Comparison of ENCODE assay signal across 19 cellular contexts in the genomic region with DNA sequence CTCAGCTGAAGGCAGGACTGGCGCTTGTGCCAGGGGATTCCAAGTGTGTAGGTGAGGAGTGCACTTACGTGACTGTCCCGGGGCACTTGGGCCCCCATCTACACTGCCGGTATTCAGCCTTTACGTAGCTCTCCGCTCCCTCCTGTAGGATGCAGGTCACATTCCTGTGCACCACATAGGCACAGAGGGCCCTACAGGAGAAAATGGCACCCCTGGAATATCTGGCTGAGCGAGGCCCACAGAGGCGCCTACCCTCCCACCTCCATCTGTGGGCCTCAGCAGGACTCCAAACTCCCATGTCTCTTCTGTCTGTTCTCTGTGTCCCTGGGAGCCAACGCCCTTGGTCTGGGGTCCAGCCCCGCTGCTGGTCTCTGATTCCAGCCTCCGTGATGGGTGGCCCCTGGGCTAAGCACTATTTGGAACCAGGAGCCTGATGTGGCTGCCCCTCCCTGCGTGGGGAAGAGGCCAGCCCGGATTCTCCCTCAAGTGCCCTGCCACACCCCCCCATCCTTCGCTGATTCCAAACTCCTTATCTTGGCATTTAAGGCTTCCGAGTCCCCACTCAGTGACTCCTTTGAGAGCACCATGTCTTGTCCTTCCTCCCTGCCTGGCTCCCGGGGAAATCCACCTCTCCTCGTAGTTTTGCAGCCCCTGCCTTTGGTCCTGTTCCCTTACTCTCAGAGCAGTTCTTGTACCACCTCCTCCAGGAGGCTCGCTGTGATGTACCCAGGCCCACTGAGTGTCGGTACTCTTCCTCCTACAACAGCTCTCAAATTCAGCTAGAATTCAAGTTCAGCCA. TPM values are rescaled to one million over a fixed set of nuclear protein-coding genes. Genes with fewer than 3 reads are reported as not detected.
DNase-seq lines count a peak whose midpoint lies in the region; ATAC-seq, FAIRE-seq and TF ChIP-seq lines count a peak whose summit lies in the region.
"Had no signal": no experiment of that assay in that cellular context is flagged by ENCODE, and none has a peak within 500 bp of the region (broad histone marks: within the 10 kb centered on the region; RNA-seq: fewer than 3 reads in every experiment).

No MANE protein-coding gene starts in this region.

- H3K79me2 ChIP-seq in HepG2 (ENCODE audit: insufficient read depth, low read length) (no peaks in the 10 kb centered on the region), osteoblast (ENCODE audit: insufficient read depth, low read length) (no peaks in the 10 kb centered on the region)

- 66% methylated on average over 19 of the region's 19 CpGs for WGBS in HepG2 (ENCODE audit: low lambda C conversion rate)
- WGBS in right lobe of liver (ENCODE audit: insufficient coverage, low coverage, low lambda C conversion rate, missing lambda C conversion rate), result 66% methylated on average over 8 of the region's 19 CpGs

- H3K4me1 ChIP-seq in HepG2 (ENCODE audit: insufficient read depth, low read length) (peaks cover 14% of the 10 kb centered on the region), right lobe of liver (peaks cover 0 to 5% (median 0%) of the 10 kb centered on the region in 4 donors), osteoblast (ENCODE audit: insufficient read depth, low read length) (no peaks in the 10 kb centered on the region)

- TF ChIP-seq RAD21 in HepG2 (CRISPR knock-in tag; IDR thresholded peaks at IDR 0.05), result no peak

- H3K9me3 ChIP-seq in HepG2 (ENCODE audit: low read length) (no peaks in the 10 kb centered on the region), right lobe of liver (no peaks in the 10 kb centered on the region), osteoblast (ENCODE audit: low read depth, low read length) (no peaks in the 10 kb centered on the region)
- H3K9me3 ChIP-seq: ovary, SJSA1 had no signal

- DNase-seq in HepG2 (ENCODE audit: low spot score), result no peak
- no peak for DNase-seq in right lobe of liver
- DNase-seq in dorsolateral prefrontal cortex, result no peak
- DNase-seq in osteoblast (ENCODE audit: insufficient read length, low spot score, missing footprints), result peak; percentile 74
- DNase-seq in NCI-H2171 treated with DMSO at 0.1 percent for 48 hours (lab: John Stamatoyannopoulos, UW), result no peak
- DNase-seq in stimulated activated CD4-positive, alpha-beta T cell treated with anti-CD3 and anti-CD28 coated beads, Interleukin-15, amount 100 ng/mL, for 24 hours, result no peak
- DNase-seq in NCI-H1105 treated with DMSO at 0.1 percent for 48 hours (lab: John Stamatoyannopoulos, UW), result no peak
- DNase-seq: activated CD4-positive, alpha-beta T cell treated with anti-CD3 and anti-CD28 coated beads, Interleukin-2, amount 10 ng/mL, durations not matched to agents 7 days and 5 days; activated naive CD4-positive, alpha-beta T cell treated with Interleukin-2 at 50 U/mL for 16 hours; brain microvascular endothelial cell; GOT3; NCI-H1930; stimulated activated naive CD8-positive, alpha-beta T cell treated with anti-CD3 and anti-CD28 coated beads, Interleukin-15, Interleukin-2, amounts not matched to agents 100 U/mL and 50 U/mL, for 24 hours had no signal

- H3K27me3 ChIP-seq in HepG2 (ENCODE audit: control insufficient read depth in 1 of 2, insufficient read depth in 2 of 2, low read length in 2 of 2) (peaks cover 26 to 44% of the 10 kb centered on the region in 2 experiments), right lobe of liver (no peaks in the 10 kb centered on the region), dorsolateral prefrontal cortex (peaks cover 0 to 32% (median 9%) of the 10 kb centered on the region in 45 donors), osteoblast (ENCODE audit: insufficient read depth, low read length) (peaks cover 39% of the 10 kb centered on the region)
- H3K27me3 ChIP-seq: ovary had no signal

- no peak for TF ChIP-seq CTCF in HepG2 (CRISPR knock-in tag; IDR thresholded peaks at IDR 0.05)
- no peak for TF ChIP-seq CTCF in right lobe of liver (IDR thresholded peaks at IDR 0.05)
- TF ChIP-seq CTCF in dorsolateral prefrontal cortex (IDR thresholded peaks at IDR 0.05 in 54 of 56, conservative IDR thresholded peaks at IDR 0.05 in 2 of 56; ENCODE audit: low read depth in 1 of 56, partially characterized antibody in 56 of 56), result no peak
- no peak for TF ChIP-seq CTCF in osteoblast (IDR thresholded peaks at IDR 0.05; ENCODE audit: extremely low read depth, low read depth, low read length)

- TF ChIP-seq POLR2A in HepG2 (IDR thresholded peaks at IDR 0.05; ENCODE audit: insufficient read depth in 1 of 2, low read depth in 2 of 2, low read length in 2 of 2), result no peak
- TF ChIP-seq POLR2A in right lobe of liver (IDR thresholded peaks at IDR 0.05), result no peak

- H3K4me2 ChIP-seq in HepG2 (ENCODE audit: low read depth, low read length) (peak overlapping the region; percentile 80), osteoblast (ENCODE audit: insufficient read depth, low read length) (no peak overlapping the region)

- H3K36me3 ChIP-seq in HepG2 (replicated peaks in 1 of 2; ENCODE audit: control insufficient read depth in 1 of 2, insufficient read depth in 2 of 2, low read length in 2 of 2) (no peaks in the 10 kb centered on the region), right lobe of liver (no peaks in the 10 kb centered on the region), osteoblast (ENCODE audit: insufficient read depth, low read length) (no peaks in the 10 kb centered on the region)
- H3K36me3 ChIP-seq: brain microvascular endothelial cell, ovary, SJSA1 had no signal

- intact Hi-C loops in HepG2 (cut with micrococcal nuclease; ENCODE audit: unreplicated experiment), result no loop called here
- intact Hi-C loops in right lobe of liver (cut with DNase I), result loop anchor here in 1 of 2 donors (5.0 kb wide), 1 partner anchor 42 kb away; no protein-coding TSS in a partner anchor
- intact Hi-C loops in dorsolateral prefrontal cortex (cut with DNase I), result no loop called here

- TF ChIP-seq EP300 in HepG2 (IDR thresholded peaks at IDR 0.05; ENCODE audit: low read depth in 2 of 2, low read length in 2 of 2), result no peak
- no peak for TF ChIP-seq EP300 in HepG2 (CRISPR knock-in tag; IDR thresholded peaks at IDR 0.05; ENCODE audit: borderline replicate concordance)

- no TSS peak for BruUV-seq in HepG2 (replicated peaks; lab: Mats Ljungman, UMichigan)

- H2AFZ ChIP-seq in HepG2 (ENCODE audit: low read length) (no peak overlapping the region), osteoblast (ENCODE audit: low read length) (no peak overlapping the region)

- POLR2A ChIA-PET in HepG2 (lab: Yijun Ruan, JAX), result no interaction called here

- H3K4me3 ChIP-seq in HepG2 (replicated peaks in 1 of 3; ENCODE audit: insufficient read depth in 1 of 3, low read depth in 2 of 3, low read length in 3 of 3) (no peak overlapping the region), right lobe of liver (no peak overlapping the region), dorsolateral prefrontal cortex (peak overlapping the region in 33 of 59 donors; percentile 27 to 64 (median 48)), osteoblast (ENCODE audit: insufficient read depth, low read length) (no peak overlapping the region)
- H3K4me3 ChIP-seq: GM12878, SJSA1 had no signal

- no peak overlapping the region for H3K9ac ChIP-seq in HepG2 (ENCODE audit: insufficient read depth, low read depth, low read length)

- H4K20me1 ChIP-seq in HepG2 (ENCODE audit: insufficient read depth, low read length) (no peaks in the 10 kb centered on the region), osteoblast (ENCODE audit: insufficient read depth, low read length) (no peaks in the 10 kb centered on the region)

- H3K27ac ChIP-seq in HepG2 (ENCODE audit: extremely low read length, insufficient read depth, low read length) (no peak overlapping the region), right lobe of liver (no peak overlapping the region), dorsolateral prefrontal cortex (peak overlapping the region in 1 of 59 donors; percentile 56), osteoblast (ENCODE audit: low read depth, low read length) (no peak overlapping the region)
- H3K27ac ChIP-seq: brain microvascular endothelial cell, SJSA1 had no signal

- in situ Hi-C loops in HepG2 (cut with HindIII; ENCODE audit: extremely low pct_ligation_motif_present, low pct_unique_long_range_greater_than_20kb), result no loop called here

- no peak for ATAC-seq in HepG2
- ATAC-seq in right lobe of liver, result no peak
- no peak for ATAC-seq in GM18511 (IDR thresholded peaks at IDR 0.05; ENCODE audit: unreplicated experiment)
- ATAC-seq: GM12878; stimulated activated naive CD8-positive, alpha-beta T cell treated with anti-CD3 and anti-CD28 coated beads, Interleukin-15, Interleukin-2, amounts not matched to agents 100 U/mL and 50 U/mL, for 24 hours had no signal

- CTCF ChIA-PET in HepG2 (lab: Yijun Ruan, JAX; ENCODE audit: low intra/inter-chr PET ratio, low total read pairs), result no interaction called here

- FAIRE-seq in HepG2 (lab: Jason Lieb, UNC), result no peak
- FAIRE-seq: GM12878, urothelium cell line had no signal

RNA-seq across cellular contexts. Expression of gene EMILIN3, which starts 1.5 kb away (rescaled TPM):
- total RNA-seq in HepG2 (2016; rRNA removed; fragmentation: Illumina TruSeq; extraction: Trizol) (0.14 and 0.29 TPM in 2 replicates), right lobe of liver (under 1 TPM in 3 of 6 experiments, not detected in 3; 0.07 to 0.09 (median 0.07) TPM), dorsolateral prefrontal cortex (10 to 100 TPM in 12 of 120 experiments, 1 to 10 TPM in 108; 2.0 to 16.0 (median 6.1) TPM), osteoblast (not detected in 2 replicates)
- 0.10 TPM in 1 of 2 replicates, not detected in the other for total RNA-seq in HepG2 (2016; cell fraction: cytosol; rRNA removed; fragmentation: Illumina TruSeq; extraction: Trizol; ENCODE audit: low read depth)
- total RNA-seq in HepG2 (2016; cell fraction: insoluble cytoplasmic fraction; rRNA removed; fragmentation: Illumina TruSeq; extraction: Trizol), result 0.16 and 0.28 TPM in 2 replicates
- total RNA-seq in HepG2 (2016; cell fraction: membrane; rRNA removed; fragmentation: Illumina TruSeq; extraction: Trizol), result 0.09 and 0.10 TPM in 2 replicates
- 0.16 TPM in 2 replicates for total RNA-seq in HepG2 (2016; cell fraction: nucleus; rRNA removed; fragmentation: Illumina TruSeq; extraction: Trizol)
- polyA plus RNA-seq in HepG2 (2011; rRNA removed), result 0.25 and 0.27 TPM in 2 replicates
- polyA plus RNA-seq in HepG2 (2011; cell fraction: cytosol; rRNA removed), result 0.23 and 0.36 TPM in 2 replicates
- polyA plus RNA-seq in HepG2 (2011; cell fraction: nucleus; rRNA removed), result 0.29 and 0.35 TPM in 2 replicates
- 0.50 and 0.56 TPM in 2 replicates for polyA plus RNA-seq in HepG2 (2012)
- not detected in 2 replicates for polyA plus RNA-seq in HepG2 (2016; cell fraction: cytosol; fragmentation: Illumina TruSeq; extraction: Trizol; ENCODE audit: low read depth)
- polyA plus RNA-seq in HepG2 (2016; cell fraction: insoluble cytoplasmic fraction; fragmentation: Illumina TruSeq; extraction: Trizol; ENCODE audit: low read depth), result 0.10 and 0.19 TPM in 2 replicates
- polyA plus RNA-seq in HepG2 (2016; cell fraction: membrane; fragmentation: Illumina TruSeq; extraction: Trizol; ENCODE audit: low read depth), result 0.05 and 0.09 TPM in 2 replicates
- polyA plus RNA-seq in HepG2 (2016; cell fraction: nucleus; fragmentation: Illumina TruSeq; extraction: Trizol; ENCODE audit: insufficient read depth, low read depth), result 0.38 and 0.41 TPM in 2 replicates
- 0.05 and 1.5 TPM in 2 replicates for polyA minus RNA-seq in HepG2 (2011; rRNA and poly(A)+ RNA removed; ENCODE audit: low replicate concordance)
- polyA minus RNA-seq in HepG2 (2011; cell fraction: cytosol; rRNA and poly(A)+ RNA removed), result 0.18 and 0.20 TPM in 2 replicates
- polyA minus RNA-seq in HepG2 (2011; cell fraction: nucleus; rRNA and poly(A)+ RNA removed), result 0.13 TPM in 1 of 2 replicates, not detected in the other
- total RNA-seq: activated CD4-positive, alpha-beta T cell treated with anti-CD3 and anti-CD28 coated beads, Interleukin-2, amount 10 ng/mL, durations not matched to agents 7 days and 5 days; GM12878; OCI-LY7; SJSA1 had no signal
- polyA plus RNA-seq: GM12878 had no signal

RNA-seq across cellular contexts. Expression of gene LPIN3, which starts 24.5 kb away (rescaled TPM):
- total RNA-seq in HepG2 (2016; rRNA removed; fragmentation: Illumina TruSeq; extraction: Trizol) (3.5 and 14.2 TPM in 2 replicates), right lobe of liver (10 to 100 TPM in 5 of 6 experiments, 1 to 10 TPM in 1; 8.4 to 44.7 (median 23.4) TPM), dorsolateral prefrontal cortex (10 to 100 TPM in 7 of 120 experiments, 1 to 10 TPM in 112, under 1 TPM in 1; 0.87 to 11.8 (median 4.5) TPM), osteoblast (9.0 and 10.3 TPM in 2 replicates)
- total RNA-seq in HepG2 (2016; cell fraction: cytosol; rRNA removed; fragmentation: Illumina TruSeq; extraction: Trizol; ENCODE audit: low read depth), result 1.1 and 1.2 TPM in 2 replicates
- total RNA-seq in HepG2 (2016; cell fraction: insoluble cytoplasmic fraction; rRNA removed; fragmentation: Illumina TruSeq; extraction: Trizol), result 2.8 and 12.1 TPM in 2 replicates
- 1.00 and 1.4 TPM in 2 replicates for total RNA-seq in HepG2 (2016; cell fraction: membrane; rRNA removed; fragmentation: Illumina TruSeq; extraction: Trizol)
- total RNA-seq in HepG2 (2016; cell fraction: nucleus; rRNA removed; fragmentation: Illumina TruSeq; extraction: Trizol), result 17.9 and 18.2 TPM in 2 replicates
- 28.6 and 43.6 TPM in 2 replicates for polyA plus RNA-seq in HepG2 (2011; rRNA removed)
- polyA plus RNA-seq in HepG2 (2011; cell fraction: cytosol; rRNA removed), result 3.2 and 4.6 TPM in 2 replicates
- polyA plus RNA-seq in HepG2 (2011; cell fraction: nucleus; rRNA removed), result 337 and 399 TPM in 2 replicates
- polyA plus RNA-seq in HepG2 (2012), result 15.0 and 15.8 TPM in 2 replicates
- polyA plus RNA-seq in HepG2 (2016; cell fraction: cytosol; fragmentation: Illumina TruSeq; extraction: Trizol; ENCODE audit: low read depth), result 0.34 and 0.35 TPM in 2 replicates
- 1.9 and 3.7 TPM in 2 replicates for polyA plus RNA-seq in HepG2 (2016; cell fraction: insoluble cytoplasmic fraction; fragmentation: Illumina TruSeq; extraction: Trizol; ENCODE audit: low read depth)
- 0.42 and 0.58 TPM in 2 replicates for polyA plus RNA-seq in HepG2 (2016; cell fraction: membrane; fragmentation: Illumina TruSeq; extraction: Trizol; ENCODE audit: low read depth)
- 71.3 and 85.0 TPM in 2 replicates for polyA plus RNA-seq in HepG2 (2016; cell fraction: nucleus; fragmentation: Illumina TruSeq; extraction: Trizol; ENCODE audit: insufficient read depth, low read depth)
- 5.4 and 16.3 TPM in 2 replicates for polyA minus RNA-seq in HepG2 (2011; rRNA and poly(A)+ RNA removed; ENCODE audit: low replicate concordance)
- polyA minus RNA-seq in HepG2 (2011; cell fraction: cytosol; rRNA and poly(A)+ RNA removed), result 4.1 and 4.4 TPM in 2 replicates
- polyA minus RNA-seq in HepG2 (2011; cell fraction: nucleus; rRNA and poly(A)+ RNA removed), result 35.8 and 39.4 TPM in 2 replicates
- total RNA-seq: SJSA1 had no signal

RNA-seq across cellular contexts. Expression of gene ZHX3, which starts 47.6 kb away (rescaled TPM):
- total RNA-seq in HepG2 (2016; rRNA removed; fragmentation: Illumina TruSeq; extraction: Trizol), result 11.7 and 13.0 TPM in 2 replicates
- 7.8 and 8.9 TPM in 2 replicates for total RNA-seq in HepG2 (2016; cell fraction: cytosol; rRNA removed; fragmentation: Illumina TruSeq; extraction: Trizol; ENCODE audit: low read depth)
- 11.9 and 13.9 TPM in 2 replicates for total RNA-seq in HepG2 (2016; cell fraction: insoluble cytoplasmic fraction; rRNA removed; fragmentation: Illumina TruSeq; extraction: Trizol)
- 9.7 and 11.7 TPM in 2 replicates for total RNA-seq in HepG2 (2016; cell fraction: membrane; rRNA removed; fragmentation: Illumina TruSeq; extraction: Trizol)
- 13.8 and 17.1 TPM in 2 replicates for total RNA-seq in HepG2 (2016; cell fraction: nucleus; rRNA removed; fragmentation: Illumina TruSeq; extraction: Trizol)
- polyA plus RNA-seq in HepG2 (2011; rRNA removed), result 8.1 and 8.4 TPM in 2 replicates
- polyA plus RNA-seq in HepG2 (2011; cell fraction: cytosol; rRNA removed), result 3.7 and 3.9 TPM in 2 replicates
- polyA plus RNA-seq in HepG2 (2011; cell fraction: nucleus; rRNA removed), result 9.0 and 9.8 TPM in 2 replicates
- polyA plus RNA-seq in HepG2 (2012), result 8.2 and 8.7 TPM in 2 replicates
- polyA plus RNA-seq in HepG2 (2016; cell fraction: cytosol; fragmentation: Illumina TruSeq; extraction: Trizol; ENCODE audit: low read depth), result 8.5 and 10.7 TPM in 2 replicates
- 11.8 and 13.5 TPM in 2 replicates for polyA plus RNA-seq in HepG2 (2016; cell fraction: insoluble cytoplasmic fraction; fragmentation: Illumina TruSeq; extraction: Trizol; ENCODE audit: low read depth)
- 8.4 and 11.6 TPM in 2 replicates for polyA plus RNA-seq in HepG2 (2016; cell fraction: membrane; fragmentation: Illumina TruSeq; extraction: Trizol; ENCODE audit: low read depth)
- 15.2 and 17.6 TPM in 2 replicates for polyA plus RNA-seq in HepG2 (2016; cell fraction: nucleus; fragmentation: Illumina TruSeq; extraction: Trizol; ENCODE audit: insufficient read depth, low read depth)
- 14.5 and 16.9 TPM in 2 replicates for polyA minus RNA-seq in HepG2 (2011; rRNA and poly(A)+ RNA removed; ENCODE audit: low replicate concordance)
- polyA minus RNA-seq in HepG2 (2011; cell fraction: cytosol; rRNA and poly(A)+ RNA removed), result 4.8 and 7.9 TPM in 2 replicates
- 8.8 and 10.6 TPM in 2 replicates for polyA minus RNA-seq in HepG2 (2011; cell fraction: nucleus; rRNA and poly(A)+ RNA removed)
- total RNA-seq in right lobe of liver, result 10 to 100 TPM; 17.6 to 47.4 (median 26.2) TPM
- total RNA-seq in dorsolateral prefrontal cortex, result 100 to 1,000 TPM in 89 of 120 experiments, 10 to 100 TPM in 31; 73.6 to 239 (median 112) TPM
- 35.4 and 36.6 TPM in 2 replicates for total RNA-seq in osteoblast

Comparison
In these comparisons a context has a peak if more than half of its experiments do, and no peak if none do; other contexts are left out.
1. H3K4me3 ChIP-seq: peak in dorsolateral prefrontal cortex (33 of 59); none in HepG2 (0 of 3), right lobe of liver (0 of 3) and osteoblast (single experiment).